ENCODE assay signal across 25 cellular contexts in the genomic region with DNA sequence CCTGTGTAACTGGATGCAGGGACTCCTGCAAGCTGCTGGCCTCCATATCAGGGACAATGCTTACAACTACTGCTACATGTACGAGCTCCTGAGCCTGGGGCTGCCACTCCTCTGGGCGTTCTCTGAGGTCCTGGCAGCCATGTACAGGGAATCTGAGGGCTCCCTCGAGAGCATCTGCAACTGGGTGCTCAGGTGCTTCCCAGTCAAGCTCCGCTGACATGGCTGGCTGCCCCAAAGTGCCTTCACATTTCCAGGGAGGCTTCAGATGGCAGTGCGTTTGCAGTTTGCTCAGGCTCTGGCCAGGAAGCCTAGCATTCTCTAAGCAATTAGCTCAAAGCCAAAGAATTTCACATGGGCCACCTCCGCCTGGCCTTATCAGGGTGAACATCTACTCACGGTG.
A peak's percentile ranks its signal among the peaks of the same experiment; 100 is the strongest.
DNase-seq lines count a peak whose midpoint lies in the region; ATAC-seq and FAIRE-seq lines count a peak whose summit lies in the region.
"Had no signal": no experiment of that assay in that cellular context is flagged by ENCODE, and none has a peak within 500 bp of the region (broad histone marks: within the 10 kb centered on the region; RNA-seq: fewer than 3 reads in every experiment).

No MANE protein-coding gene starts in this region.

- no peak for ATAC-seq in GM21529 (IDR thresholded peaks at IDR 0.05; ENCODE audit: unreplicated experiment)
- ATAC-seq: HepG2, PC-3 had no signal

- intact Hi-C loops in posterior vena cava (cut with DNase I): no loop called here

- no peak for FAIRE-seq in GM19239 (lab: Jason Lieb, UNC)
- FAIRE-seq: D721Med, GM18507, H1, HepG2 had no signal

- DNase-seq in NCI-H2029 (lab: John Stamatoyannopoulos, UW) (peak; percentile 43), NCI-H2029 treated with DMSO at 0.1 percent for 48 hours (lab: John Stamatoyannopoulos, UW) (no peak), islet precursor cell (peak; percentile 80), posterior vena cava (ENCODE audit: low spot score) (peak; percentile 61), GM19239 (ENCODE audit: insufficient read length, low spot score) (no peak)
- DNase-seq in effector CD8-positive, alpha-beta T cell (lab: John Stamatoyannopoulos, UW): no peak
- DNase-seq: ACHN; BE2C; CD4-positive, CD25-positive, alpha-beta regulatory T cell; Kasumi-1; NCI-H1092 treated with DMSO at 0.1 percent for 48 hours; NCI-H1436; NCI-H187; NCI-H2107; NCI-H446; NCI-H526; NCI-H82; NK-92 treated with Interleukin-12 subunit alpha and Interleukin-12 subunit beta, amount 100 ng/mL, for 24 hours; PC-3; SK-N-SH had no signal

Comparison
In these comparisons a context has a peak if more than half of its experiments do, and no peak if none do; other contexts are left out.
1. DNase-seq: peak in NCI-H2029 (single experiment), islet precursor cell (single experiment) and posterior vena cava (single experiment); none in NCI-H2029 treated with DMSO at 0.1 percent for 48 hours (single experiment), GM19239 (single experiment) and effector CD8-positive, alpha-beta T cell (single experiment).